ENCODE assay signal across 11 cellular contexts in genomic region chr10:110822708-110823291, GRCh38. TPM values are rescaled to one million over a fixed set of nuclear protein-coding genes. Genes with fewer than 3 reads are reported as not detected.
DNase-seq lines count a peak whose midpoint lies in the region; ATAC-seq and TF ChIP-seq lines count a peak whose summit lies in the region.
"Had no signal": no experiment of that assay in that cellular context is flagged by ENCODE, and none has a peak within 500 bp of the region (broad histone marks: within the 10 kb centered on the region; RNA-seq: fewer than 3 reads in every experiment).

No MANE protein-coding gene starts in this region.

- no peak for TF ChIP-seq CTCF in gastroesophageal sphincter (IDR thresholded peaks at IDR 0.05)
- no peak for TF ChIP-seq CTCF in osteocyte (IDR thresholded peaks at IDR 0.05)

- WGBS in gastroesophageal sphincter (ENCODE audit: low coverage in 1 of 2), 2 donors, result 26 to 73% methylated on average over 6 to 7 of the region's 8 CpGs

- ATAC-seq in gastroesophageal sphincter (no peak), HG02981 (IDR thresholded peaks at IDR 0.05; ENCODE audit: unreplicated experiment) (no peak)
- ATAC-seq: left lobe of liver had no signal

- no peak overlapping the region for H3K27ac Mint-ChIP-seq in osteocyte (ENCODE audit: unreplicated experiment)

- H3K4me1 Mint-ChIP-seq in osteocyte (ENCODE audit: unreplicated experiment), result peaks cover 10% of the 10 kb centered on the region

- H3K4me1 ChIP-seq in gastroesophageal sphincter, result peaks cover 22 to 97% (median 50%) of the 10 kb centered on the region in 3 donors

- TF ChIP-seq EP300 in gastroesophageal sphincter (IDR thresholded peaks at IDR 0.05), result no peak

- no peak overlapping the region for H3K4me3 ChIP-seq in gastroesophageal sphincter

- no peak overlapping the region for H3K4me3 Mint-ChIP-seq in osteocyte (ENCODE audit: unreplicated experiment)

- H3K27ac ChIP-seq in gastroesophageal sphincter, result peak overlapping the region; percentile 83 to 92 (median 86)

- DNase-seq in COR-L47 (lab: John Stamatoyannopoulos, UW) (peak; percentile 60), NCI-H446 treated with DMSO at 0.1 percent for 48 hours (lab: John Stamatoyannopoulos, UW) (peak; percentile 12), nucleus accumbens (lab: John Stamatoyannopoulos, UW) (peak in 30 of 56 donors; percentile 4 to 76 (median 34)), ureter (ENCODE audit: low spot score) (no peak), NCI-H82 (lab: John Stamatoyannopoulos, UW) (no peak), osteocyte (ENCODE audit: extremely low spot score, unreplicated experiment) (no peak)
- DNase-seq: activated CD4-positive, CD25-positive, alpha-beta regulatory T cell; stimulated activated CD4-positive, alpha-beta T cell treated with anti-CD3 and anti-CD28 coated beads, Interleukin-15, amount 100 ng/mL, for 24 hours had no signal

- H3K36me3 Mint-ChIP-seq in osteocyte (ENCODE audit: unreplicated experiment), result peaks cover 2% of the 10 kb centered on the region

- no peaks in the 10 kb centered on the region for H3K27me3 ChIP-seq in gastroesophageal sphincter

- no peaks in the 10 kb centered on the region for H3K36me3 ChIP-seq in gastroesophageal sphincter

- TF ChIP-seq POLR2A in gastroesophageal sphincter (IDR thresholded peaks at IDR 0.05), result no peak

- H3K27me3 Mint-ChIP-seq in osteocyte (ENCODE audit: unreplicated experiment), result peaks cover 2% of the 10 kb centered on the region

- H3K9me3 ChIP-seq in gastroesophageal sphincter, result no peaks in the 10 kb centered on the region

- no peaks in the 10 kb centered on the region for H3K9me3 Mint-ChIP-seq in osteocyte (ENCODE audit: unreplicated experiment)

RNA-seq across cellular contexts. Expression of gene PDCD4, which starts 48.9 kb away (rescaled TPM):
- total RNA-seq in gastroesophageal sphincter (10 to 100 TPM; 69.1 to 74.6 (median 72.2) TPM), ureter (114 TPM), osteocyte (106 TPM in 2 replicates)

Comparison
In these comparisons a context has a peak if more than half of its experiments do, and no peak if none do; other contexts are left out.
1. DNase-seq: peak in COR-L47 (single experiment), NCI-H446 treated with DMSO at 0.1 percent for 48 hours (single experiment) and nucleus accumbens (30 of 56); none in ureter (single experiment), NCI-H82 (single experiment) and osteocyte (single experiment).